In the genomic region with DNA sequence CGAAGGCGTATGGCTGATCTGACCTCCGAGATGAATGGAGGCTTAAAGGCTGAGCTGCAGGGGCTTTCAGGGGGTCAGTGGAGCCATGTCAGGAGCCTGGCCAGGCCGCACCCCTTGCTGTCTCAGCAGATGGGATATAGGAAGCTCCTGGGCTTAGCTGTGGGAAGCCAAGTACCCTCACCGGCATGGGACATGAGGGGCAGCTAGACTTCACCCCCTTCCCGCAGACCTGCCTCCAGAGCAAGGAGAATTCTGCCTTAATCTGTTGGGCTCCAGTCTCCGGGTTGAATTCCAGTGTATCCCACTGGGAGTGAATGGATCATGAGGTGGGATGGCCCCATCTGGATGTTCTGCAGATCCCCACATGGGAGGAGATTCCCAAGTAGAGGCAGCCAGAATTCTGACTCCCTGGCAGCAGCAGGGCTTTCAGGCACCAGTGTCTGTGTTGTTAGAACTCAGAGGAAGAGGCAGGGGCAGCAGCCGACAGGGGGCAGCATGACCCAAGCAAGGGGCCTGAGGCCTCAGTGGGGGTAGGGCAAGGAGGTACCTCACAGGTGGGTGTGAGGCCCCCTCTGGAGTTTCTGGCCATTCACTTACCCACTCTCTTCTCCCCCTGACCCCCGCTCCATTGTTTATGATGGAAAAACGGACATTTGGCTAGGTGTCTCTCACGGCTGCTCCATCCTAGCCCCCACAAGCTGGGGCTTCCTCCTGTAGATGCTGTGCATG, we compare ENCODE assay signal across 8 cellular contexts. TPM values are rescaled to one million over a fixed set of nuclear protein-coding genes. Genes with fewer than 3 reads are reported as not detected.
DNase-seq lines count a peak whose midpoint lies in the region; ATAC-seq and TF ChIP-seq lines count a peak whose summit lies in the region.

No MANE protein-coding gene starts in this region.

- DNase-seq in Calu3 (peak; percentile 87), KBM-7 (peak; percentile 75), cardiac fibroblast (ENCODE audit: low read depth in 2 of 2) (peak; percentile 54 to 58), mucosa of descending colon (peak; percentile 70 to 87 (median 86)), NCI-H2107 (lab: John Stamatoyannopoulos, UW) (no peak), midbrain (lab: John Stamatoyannopoulos, UW) (no peak)
- DNase-seq in stimulated activated effector memory CD8-positive, alpha-beta T cell treated with anti-CD3 and anti-CD28 coated beads, Interleukin-12 subunit alpha, Interleukin-12 subunit beta, amount 100 ng/mL, for 72 hours (ENCODE audit: low spot score in 2 of 2), result peak; percentile 60 to 80

- in situ Hi-C loops in KBM-7 (cut with MboI; ENCODE audit: low pct_unique_long_range_greater_than_20kb, low sequenced_read_pairs), result no loop called here

- peaks cover 14% of the 10 kb centered on the region for H3K36me3 Mint-ChIP-seq in Calu3 (ENCODE audit: insufficient read depth, unreplicated experiment)
- peaks cover 37% of the 10 kb centered on the region for H3K36me3 Mint-ChIP-seq in stimulated activated effector memory CD8-positive, alpha-beta T cell treated with anti-CD3 and anti-CD28 coated beads, Interleukin-12 subunit alpha, Interleukin-12 subunit beta, amount 100 ng/mL, for 72 hours

- H3K4me1 ChIP-seq in mucosa of descending colon (ENCODE audit: low read depth), result peaks cover 6% of the 10 kb centered on the region

- no peaks in the 10 kb centered on the region for H3K27me3 Mint-ChIP-seq in Calu3 (ENCODE audit: unreplicated experiment)

- H3K4me3 ChIP-seq in cardiac fibroblast (replicated peaks in 1 of 2; ENCODE audit: low read depth in 2 of 2, low read length in 2 of 2), result no peak overlapping the region
- no peak overlapping the region for H3K4me3 ChIP-seq in mucosa of descending colon

- peaks cover under 1% of the 10 kb centered on the region for H3K4me1 Mint-ChIP-seq in Calu3 (ENCODE audit: low read depth, unreplicated experiment)
- H3K4me1 Mint-ChIP-seq in stimulated activated effector memory CD8-positive, alpha-beta T cell treated with anti-CD3 and anti-CD28 coated beads, Interleukin-12 subunit alpha, Interleukin-12 subunit beta, amount 100 ng/mL, for 72 hours, result peaks cover 7% of the 10 kb centered on the region

- H3K4me3 Mint-ChIP-seq in Calu3 (ENCODE audit: low read depth, unreplicated experiment), result no peak overlapping the region
- H3K4me3 Mint-ChIP-seq in stimulated activated effector memory CD8-positive, alpha-beta T cell treated with anti-CD3 and anti-CD28 coated beads, Interleukin-12 subunit alpha, Interleukin-12 subunit beta, amount 100 ng/mL, for 72 hours, result no peak overlapping the region

- BruUV-seq in Calu3 (replicated peaks; lab: Mats Ljungman, UMichigan), result no TSS peak

- no peaks in the 10 kb centered on the region for H3K36me3 ChIP-seq in mucosa of descending colon (ENCODE audit: low read depth)

- peak; percentile 69 for TF ChIP-seq CTCF in Calu3 (IDR thresholded peaks at IDR 0.05; ENCODE audit: unreplicated experiment)
- TF ChIP-seq CTCF in cardiac fibroblast (IDR thresholded peaks at IDR 0.05; ENCODE audit: low read depth, low read length), result peak; percentile 77
- TF ChIP-seq CTCF in mucosa of descending colon (IDR thresholded peaks at IDR 0.05), result peak; percentile 42

- no peaks in the 10 kb centered on the region for H3K9me3 Mint-ChIP-seq in Calu3 (ENCODE audit: low read depth, unreplicated experiment)
- no peaks in the 10 kb centered on the region for H3K9me3 Mint-ChIP-seq in stimulated activated effector memory CD8-positive, alpha-beta T cell treated with anti-CD3 and anti-CD28 coated beads, Interleukin-12 subunit alpha, Interleukin-12 subunit beta, amount 100 ng/mL, for 72 hours

- ATAC-seq in activated CD4-positive, CD25-positive, alpha-beta regulatory T cell treated with anti-CD3 and anti-CD28 coated beads, Interleukin-2, amount 50 U/mL, for 24 hours, result peak; percentile 68 to 80
- peak; percentile 74 for ATAC-seq in mucosa of descending colon
- peak; percentile 73 for ATAC-seq in stimulated activated effector memory CD8-positive, alpha-beta T cell treated with anti-CD3 and anti-CD28 coated beads, Interleukin-12 subunit alpha, Interleukin-12 subunit beta, amount 100 ng/mL, for 72 hours

- H3K27ac Mint-ChIP-seq in Calu3 (ENCODE audit: unreplicated experiment), result no peak overlapping the region
- peak overlapping the region; percentile 8 for H3K27ac Mint-ChIP-seq in stimulated activated effector memory CD8-positive, alpha-beta T cell treated with anti-CD3 and anti-CD28 coated beads, Interleukin-12 subunit alpha, Interleukin-12 subunit beta, amount 100 ng/mL, for 72 hours

- no peaks in the 10 kb centered on the region for H3K9me3 ChIP-seq in mucosa of descending colon

- CTCF ChIA-PET in Calu3 (lab: Charles Lee), result interaction anchor here (5.0 kb wide), 1 partner anchor 161 kb away, joined by 25 read pairs; no protein-coding TSS in a partner anchor

- intact Hi-C loops in Calu3 (cut with micrococcal nuclease; ENCODE audit: unreplicated experiment) (loop anchor here (1.0 kb wide), 1 partner anchor 161 kb away; no protein-coding TSS in a partner anchor), mucosa of descending colon (cut with DNase I, micrococcal nuclease) (no loop called here)

RNA-seq across cellular contexts. Expression of gene CAPG, which starts 19.1 kb away (rescaled TPM):
- 230 and 238 TPM in 2 replicates for total RNA-seq in Calu3 (2022)
- 100 to 1,000 TPM in 1 of 3 donors, 10 to 100 TPM in 2; 46.3 to 103 (median 71.2) TPM for total RNA-seq in mucosa of descending colon

RNA-seq across cellular contexts. Expression of gene SH2D6, which starts 27.4 kb away (rescaled TPM):
- total RNA-seq in Calu3 (2022) (1.8 and 2.4 TPM in 2 replicates), mucosa of descending colon (10 to 100 TPM in 1 of 3 donors, 1 to 10 TPM in 2; 6.7 to 13.1 (median 8.6) TPM)

RNA-seq across cellular contexts. Expression of gene ELMOD3, which starts 36.5 kb away (rescaled TPM):
- total RNA-seq in Calu3 (2022) (12.9 and 15.5 TPM in 2 replicates), mucosa of descending colon (10 to 100 TPM; 18.1 to 29.8 (median 23.0) TPM)

RNA-seq across cellular contexts. Expression of gene RETSAT, which starts 36.8 kb away (rescaled TPM):
- 40.6 and 47.2 TPM in 2 replicates for total RNA-seq in Calu3 (2022)
- 100 to 1,000 TPM; 154 to 378 (median 278) TPM for total RNA-seq in mucosa of descending colon

Comparison
In these comparisons a context has a peak if more than half of its experiments do, and no peak if none do; other contexts are left out.
1. DNase-seq: peak in Calu3 (single experiment), KBM-7 (single experiment), cardiac fibroblast (2 of 2), mucosa of descending colon (3 of 3) and stimulated activated effector memory CD8-positive, alpha-beta T cell treated with anti-CD3 and anti-CD28 coated beads, Interleukin-12 subunit alpha, Interleukin-12 subunit beta, amount 100 ng/mL, for 72 hours (2 of 2); none in NCI-H2107 (single experiment) and midbrain (single experiment).
2. Peak in every context shown above with its lines, with median percentiles within 50 percentile points of each other: CTCF ChIP-seq and ATAC-seq.